12 cellular contexts compared by ENCODE assay signal in the genomic region with DNA sequence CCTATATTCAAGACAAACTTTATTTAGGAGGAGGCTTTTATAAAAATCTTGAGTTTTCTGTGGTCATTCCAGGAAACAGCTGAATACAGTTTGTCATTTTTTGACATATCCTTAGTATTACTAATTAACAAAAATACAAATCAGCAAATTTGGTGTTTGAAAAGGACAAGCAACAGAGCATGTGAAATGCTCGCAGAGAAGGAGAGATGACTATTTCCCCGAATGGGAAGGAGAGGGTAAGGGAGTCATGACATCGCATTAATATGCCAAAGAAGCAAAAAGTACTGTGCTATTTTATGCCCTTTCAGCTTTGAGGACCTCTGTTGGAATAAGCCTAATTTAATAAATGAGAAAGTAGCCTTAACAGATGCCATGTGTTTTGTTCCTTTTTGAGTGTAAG. TPM values are rescaled to one million over a fixed set of nuclear protein-coding genes. Genes with fewer than 3 reads are reported as not detected.
DNase-seq lines count a peak whose midpoint lies in the region; ATAC-seq and TF ChIP-seq lines count a peak whose summit lies in the region.
"Had no signal": no experiment of that assay in that cellular context is flagged by ENCODE, and none has a peak within 500 bp of the region (broad histone marks: within the 10 kb centered on the region; RNA-seq: fewer than 3 reads in every experiment).

No MANE protein-coding gene starts in this region.

- H4K5ac ChIP-seq in mesendoderm (ENCODE audit: low read length): no peak overlapping the region

- no peak overlapping the region for H2BK15ac ChIP-seq in mesendoderm (replicated peaks; ENCODE audit: low read depth)

- no peak overlapping the region for H3K4ac ChIP-seq in mesendoderm (ENCODE audit: low read depth, low read length)

- no peak overlapping the region for H3K18ac ChIP-seq in mesendoderm (ENCODE audit: low read length)

- in situ Hi-C loops in GM13976 (cut with MboI; ENCODE audit: low sequenced_read_pairs, unreplicated experiment): no loop called here

- H3K27me3 ChIP-seq in BLaER1: no peaks in the 10 kb centered on the region
- no peaks in the 10 kb centered on the region for H3K27me3 ChIP-seq in mesendoderm (ENCODE audit: insufficient read depth, low read length, poor library complexity)
- H3K27me3 ChIP-seq: gastrocnemius medialis had no signal

- H3K27me3 Mint-ChIP-seq in activated CD8-positive, alpha-beta T cell treated with anti-CD3 and anti-CD28 coated beads for 36 hours: no peaks in the 10 kb centered on the region

- H3K27ac ChIP-seq in BLaER1: no peak overlapping the region
- H3K27ac ChIP-seq in mesendoderm (ENCODE audit: low read depth, low read length): no peak overlapping the region

- peaks cover 26% of the 10 kb centered on the region for H3K79me2 ChIP-seq in mesendoderm (ENCODE audit: control insufficient read depth, insufficient read depth, low read length)

- peaks cover 15% of the 10 kb centered on the region for H3K9me3 ChIP-seq in BLaER1
- H3K9me3 ChIP-seq: gastrocnemius medialis had no signal

- intact Hi-C loops in activated CD8-positive, alpha-beta T cell treated with anti-CD3 and anti-CD28 coated beads for 36 hours (cut with micrococcal nuclease): no loop called here

- H3K56ac ChIP-seq in mesendoderm (ENCODE audit: low read length): no peak overlapping the region

- H4K20me1 ChIP-seq in BLaER1: no peaks in the 10 kb centered on the region

- peaks cover 54% of the 10 kb centered on the region for H3K36me3 Mint-ChIP-seq in activated CD8-positive, alpha-beta T cell treated with anti-CD3 and anti-CD28 coated beads for 36 hours (ENCODE audit: low read depth)

- H3K9me3 Mint-ChIP-seq in activated CD8-positive, alpha-beta T cell treated with anti-CD3 and anti-CD28 coated beads for 36 hours: peaks cover 4% of the 10 kb centered on the region

- H3K4me1 ChIP-seq in BLaER1 (peaks cover 19% of the 10 kb centered on the region), mesendoderm (ENCODE audit: control insufficient read depth, low read depth, low read length) (no peaks in the 10 kb centered on the region)

- no peak overlapping the region for H3K23ac ChIP-seq in mesendoderm (ENCODE audit: low read length)

- no peak overlapping the region for H2BK120ac ChIP-seq in mesendoderm (ENCODE audit: low read depth, low read length)

- H3K4me3 ChIP-seq in BLaER1 (peak overlapping the region; percentile 81), HFF-Myc (replicated peaks; ENCODE audit: low read depth, low read length) (peak overlapping the region; percentile 87), mesendoderm (ENCODE audit: low read length) (no peak overlapping the region)
- H3K4me3 ChIP-seq: lung had no signal

- peaks cover 43% of the 10 kb centered on the region for H3K36me3 ChIP-seq in BLaER1
- H3K36me3 ChIP-seq in mesendoderm (ENCODE audit: control insufficient read depth, insufficient read depth, low read length): no peaks in the 10 kb centered on the region

- TF ChIP-seq CTCF in HFF-Myc (IDR thresholded peaks at IDR 0.05; ENCODE audit: low read depth, low read length, missing control alignments): no peak
- TF ChIP-seq CTCF in activated CD8-positive, alpha-beta T cell treated with anti-CD3 and anti-CD28 coated beads for 36 hours (IDR thresholded peaks at IDR 0.05): no peak
- TF ChIP-seq CTCF in GM13976 (IDR thresholded peaks at IDR 0.05; ENCODE audit: borderline replicate concordance, control extremely low read depth, extremely low read depth, insufficient read depth, missing control alignments): no peak

- peak overlapping the region; percentile 83 for H3K4me2 ChIP-seq in BLaER1
- no peak overlapping the region for H3K4me2 ChIP-seq in mesendoderm (ENCODE audit: low read length)

- H3K4me3 Mint-ChIP-seq in activated CD8-positive, alpha-beta T cell treated with anti-CD3 and anti-CD28 coated beads for 36 hours: peak overlapping the region; percentile 95

- H3K4me1 Mint-ChIP-seq in activated CD8-positive, alpha-beta T cell treated with anti-CD3 and anti-CD28 coated beads for 36 hours (ENCODE audit: low read depth): peaks cover 34% of the 10 kb centered on the region

- H3K79me1 ChIP-seq in mesendoderm (ENCODE audit: low read length): peaks cover 7% of the 10 kb centered on the region

- no CpG with 5 or more reads among the region's 3 CpGs for WGBS in mesendoderm (ENCODE audit: extremely low coverage, insufficient coverage, low lambda C conversion rate)

- CTCF ChIA-PET in activated CD8-positive, alpha-beta T cell treated with anti-CD3 and anti-CD28 coated beads for 36 hours (lab: Charles Lee): no interaction called here

- no peak overlapping the region for H4K8ac ChIP-seq in mesendoderm (ENCODE audit: low read depth, low read length)

- DNase-seq in HFF-Myc (ENCODE audit: extremely low read depth, low read depth): no peak
- DNase-seq in activated CD8-positive, alpha-beta T cell treated with anti-CD3 and anti-CD28 coated beads for 36 hours: no peak
- DNase-seq in mesendoderm: no peak
- no peak for DNase-seq in SKM-1 (lab: John Stamatoyannopoulos, UW; ENCODE audit: unreplicated experiment)
- DNase-seq in GM13976 (ENCODE audit: low spot score): no peak
- no peak for DNase-seq in OCI-M2 (lab: John Stamatoyannopoulos, UW; ENCODE audit: unreplicated experiment)
- DNase-seq: central memory CD4-positive, alpha-beta T cell; gastrocnemius medialis; SHP77 had no signal

- ATAC-seq in activated CD8-positive, alpha-beta T cell treated with anti-CD3 and anti-CD28 coated beads for 36 hours: no peak
- no peak for ATAC-seq in HG03139 (IDR thresholded peaks at IDR 0.05; ENCODE audit: unreplicated experiment)
- ATAC-seq: gastrocnemius medialis had no signal

- no peak overlapping the region for H2BK5ac ChIP-seq in mesendoderm (ENCODE audit: low read length)

- no peak overlapping the region for H2AK5ac ChIP-seq in mesendoderm (ENCODE audit: low read length)

- H3K27ac Mint-ChIP-seq in activated CD8-positive, alpha-beta T cell treated with anti-CD3 and anti-CD28 coated beads for 36 hours: peak overlapping the region; percentile 68

- POLR2A ChIA-PET in activated CD8-positive, alpha-beta T cell treated with anti-CD3 and anti-CD28 coated beads for 36 hours (lab: Charles Lee): no interaction called here

- no peak overlapping the region for H3K9ac ChIP-seq in BLaER1
- peak overlapping the region; percentile 42 for H3K9ac ChIP-seq in mesendoderm (ENCODE audit: low read length)

RNA-seq across cellular contexts. Expression of gene SMIM15, which starts 1.8 kb away (rescaled TPM):
- 10 to 100 TPM; 58.9 to 64.3 TPM for total RNA-seq in activated CD8-positive, alpha-beta T cell treated with anti-CD3 and anti-CD28 coated beads for 36 hours
- 64.7 TPM for polyA plus RNA-seq in mesendoderm (2013, experiment 1 of 2)
- 62.3 TPM for polyA plus RNA-seq in mesendoderm (2013, experiment 2 of 2)
